17 cellular contexts compared by ENCODE assay signal in the genomic region with DNA sequence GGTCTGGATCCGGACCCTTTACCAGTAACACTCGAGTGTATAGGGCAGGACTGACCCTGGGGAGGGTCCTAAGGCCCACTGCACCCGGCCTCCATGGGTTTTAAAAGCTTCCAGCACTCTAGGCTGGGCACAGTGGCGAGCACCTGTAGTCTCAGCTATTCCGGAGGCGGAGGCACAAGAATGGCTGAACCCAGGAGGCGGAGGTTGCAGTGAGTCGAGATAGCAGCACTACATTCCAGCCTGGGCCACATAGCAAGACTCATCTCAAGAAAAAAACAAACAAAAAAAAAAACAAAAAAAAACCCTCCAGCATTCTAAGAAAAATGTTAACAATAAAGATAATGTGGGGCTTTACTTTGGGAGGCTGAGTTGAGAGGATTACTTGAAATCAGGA. TPM values are rescaled to one million over a fixed set of nuclear protein-coding genes. Genes with fewer than 3 reads are reported as not detected.
DNase-seq lines count a peak whose midpoint lies in the region; ATAC-seq and TF ChIP-seq lines count a peak whose summit lies in the region.
"Had no signal": no experiment of that assay in that cellular context is flagged by ENCODE, and none has a peak within 500 bp of the region (broad histone marks: within the 10 kb centered on the region; RNA-seq: fewer than 3 reads in every experiment).

No MANE protein-coding gene starts in this region.

- H4K91ac ChIP-seq in IMR-90 (ENCODE audit: insufficient read depth, low read depth, low read length): no peak overlapping the region

- H4K8ac ChIP-seq in IMR-90 (ENCODE audit: low read depth in 2 of 2, low read length in 2 of 2): no peak overlapping the region

- intact Hi-C loops in IMR-90 (cut with micrococcal nuclease) (no loop called here), OCI-LY7 (cut with micrococcal nuclease; ENCODE audit: unreplicated experiment) (no loop called here), posterior vena cava (cut with DNase I) (no loop called here), thyroid gland (cut with DNase I) (no loop called here)

- TF ChIP-seq CTCF in IMR-90 (conservative IDR thresholded peaks at IDR 0.05; ENCODE audit: low read depth, low read length) (no peak), OCI-LY7 (conservative IDR thresholded peaks at IDR 0.05; ENCODE audit: low read length) (no peak), thyroid gland (IDR thresholded peaks at IDR 0.05) (no peak)

- H3K23ac ChIP-seq in IMR-90 (ENCODE audit: low read depth, low read length): 0 out of 2 replicates have a peak overlapping the region, but pooled peaks have one; percentile 38

- H3K9me1 ChIP-seq in IMR-90 (ENCODE audit: insufficient read depth, low read length): no peaks in the 10 kb centered on the region; the same call in 1 of the 2 replicates

- no peak overlapping the region for H4K5ac ChIP-seq in IMR-90 (ENCODE audit: low read depth, low read length)

- no peak for TF ChIP-seq POLR2A in IMR-90 (IDR thresholded peaks at IDR 0.05; ENCODE audit: low read depth, low read length)
- no peak for TF ChIP-seq POLR2A in GM18505 (IDR thresholded peaks at IDR 0.05; ENCODE audit: borderline replicate concordance, extremely low read depth, insufficient read depth, insufficient read length)
- TF ChIP-seq POLR2A in thyroid gland (IDR thresholded peaks at IDR 0.05): no peak

- H3K36me3 ChIP-seq in IMR-90 (ENCODE audit: control insufficient read depth, insufficient read depth, low read length) (no peaks in the 10 kb centered on the region), OCI-LY7 (ENCODE audit: insufficient read depth, low read length) (no peaks in the 10 kb centered on the region; the same call in 1 of the 2 replicates), thyroid gland (no peaks in the 10 kb centered on the region)
- H3K36me3 ChIP-seq: HAP-1 had no signal

- dilution Hi-C loops in IMR-90 (cut with HindIII; ENCODE audit: low sequenced_read_pairs, unreplicated experiment): no loop called here

- H3K9me2 ChIP-seq in OCI-LY7 (ENCODE audit: insufficient read depth, low read length): no peaks in the 10 kb centered on the region

- no peaks in the 10 kb centered on the region for H3K79me1 ChIP-seq in IMR-90 (ENCODE audit: low read depth in 1 of 2, low read length in 2 of 2)

- H2BK5ac ChIP-seq in IMR-90 (ENCODE audit: low read depth, low read length, poor library complexity, severe bottlenecking): no peak overlapping the region

- H3K4me1 ChIP-seq in IMR-90 (ENCODE audit: control insufficient read depth, insufficient read depth, low read length) (no peaks in the 10 kb centered on the region), OCI-LY7 (ENCODE audit: insufficient read depth, low read length, poor library complexity, severe bottlenecking) (peaks cover 15% of the 10 kb centered on the region), thyroid gland (no peaks in the 10 kb centered on the region)
- H3K4me1 ChIP-seq: HAP-1 had no signal

- no peak overlapping the region for H2BK15ac ChIP-seq in IMR-90 (ENCODE audit: low read depth, low read length)

- H3K27ac ChIP-seq in IMR-90 (ENCODE audit: insufficient read depth, low read length): no peak overlapping the region
- H3K27ac ChIP-seq in OCI-LY7 (ENCODE audit: low read depth, low read length, poor library complexity, severe bottlenecking): no peak overlapping the region
- no peak overlapping the region for H3K27ac ChIP-seq in thyroid gland
- H3K27ac ChIP-seq: C4-2B had no signal

- WGBS in IMR-90 (ENCODE audit: extremely low coverage in 2 of 2, insufficient read length in 1 of 2), 2 experiments: 86% methylated on average over 1 of the region's 8 CpGs; no CpG with 5 or more reads in 1 of the 2 experiments
- WGBS in thyroid gland, 2 donors: 91 to 92% methylated on average over 8 of the region's 8 CpGs

- no TSS peak for BruUV-seq in IMR-90 (replicated peaks; lab: Mats Ljungman, UMichigan)
- BruUV-seq in OCI-LY7 (replicated peaks; lab: Mats Ljungman, UMichigan): no TSS peak

- H3K9me3 ChIP-seq in IMR-90 (ENCODE audit: control insufficient read depth, insufficient read depth, low read length): peaks cover 6% of the 10 kb centered on the region
- H3K9me3 ChIP-seq in OCI-LY7 (ENCODE audit: low read length): peaks cover 18% of the 10 kb centered on the region; the same call in 1 of the 2 replicates
- no peaks in the 10 kb centered on the region for H3K9me3 ChIP-seq in thyroid gland

- no peak for TF ChIP-seq RAD21 in IMR-90 (IDR thresholded peaks at IDR 0.05; ENCODE audit: low read length)

- no peak for DNase-seq in IMR-90
- DNase-seq in OCI-LY7 (ENCODE audit: low spot score): no peak
- DNase-seq in posterior vena cava (ENCODE audit: low spot score): peak; percentile 54
- DNase-seq in middle frontal gyrus (ENCODE audit: extremely low spot score, low spot score): no peak
- DNase-seq in thyroid gland: no peak
- DNase-seq: CD4-positive, alpha-beta T cell; CD8-positive, alpha-beta memory T cell; DMS 273 treated with DMSO at 0.1 percent for 48 hours; DMS79; EL; GDM1; GOT3; HFFc6 had no signal

- H3K4me3 ChIP-seq in IMR-90 (ENCODE audit: insufficient read depth, low read depth, low read length) (no peak overlapping the region), OCI-LY7 (ENCODE audit: low read depth, low read length, poor library complexity, severe bottlenecking) (no peak overlapping the region), thyroid gland (replicated peaks in 1 of 3) (no peak overlapping the region)
- H3K4me3 ChIP-seq: GM12878, HAP-1 had no signal

- peak overlapping the region; percentile 69 for H3K14ac ChIP-seq in IMR-90 (replicated peaks; ENCODE audit: low read depth, low read length)

- in situ Hi-C loops in IMR-90 (cut with MboI; ENCODE audit: low sequenced_read_pairs): no loop called here

- H2AK5ac ChIP-seq in IMR-90 (ENCODE audit: low read depth, low read length): peak overlapping the region; percentile 50; the same call in 1 of the 2 replicates

- H4K20me1 ChIP-seq in IMR-90 (ENCODE audit: insufficient read depth, low read length) (no peaks in the 10 kb centered on the region), OCI-LY7 (ENCODE audit: insufficient read depth, low read length) (no peaks in the 10 kb centered on the region)

- H2BK120ac ChIP-seq in IMR-90 (ENCODE audit: low read depth, low read length): no peak overlapping the region

- H3K4me2 ChIP-seq in IMR-90 (ENCODE audit: low read depth, low read length) (no peak overlapping the region), OCI-LY7 (ENCODE audit: low read length) (no peak overlapping the region)

- H2BK20ac ChIP-seq in IMR-90 (ENCODE audit: low read depth, low read length): no peak overlapping the region

- no peak overlapping the region for H3K56ac ChIP-seq in IMR-90 (ENCODE audit: extremely low read depth, insufficient read depth, low read length)

- CTCF ChIA-PET in IMR-90 (lab: Yijun Ruan, JAX): interaction anchor here (0.6 kb wide), 1 partner anchor 55 kb away, joined by 7 read pairs; no protein-coding TSS in a partner anchor
- CTCF ChIA-PET in OCI-LY7 (lab: Charles Lee; ENCODE audit: unreplicated experiment): interaction anchor here (0.6 kb wide), 1 partner anchor 98 kb away, joined by 3 read pairs; no protein-coding TSS in a partner anchor

- peak overlapping the region; percentile 37 for H2AK9ac ChIP-seq in IMR-90 (replicated peaks; ENCODE audit: low read depth, low read length, poor library complexity)

- no peak overlapping the region for H3K9ac ChIP-seq in IMR-90 (ENCODE audit: low read depth, low read length)

- H2AFZ ChIP-seq in IMR-90 (replicated peaks; ENCODE audit: low read length, poor library complexity) (no peak overlapping the region), OCI-LY7 (ENCODE audit: low read length) (peak overlapping the region; percentile 48; the same call in 1 of the 2 replicates)

- ATAC-seq in IMR-90 (ENCODE audit: low read depth) (no peak), GM18505 (IDR thresholded peaks at IDR 0.05; ENCODE audit: unreplicated experiment) (no peak)
- ATAC-seq: GM12878 had no signal

- POLR2A ChIA-PET in IMR-90 (lab: Charles Lee; ENCODE audit: unreplicated experiment) (no interaction called here), OCI-LY7 (lab: Charles Lee) (interaction anchor here (0.7 kb wide), 1 partner anchor 34 kb away, joined by 5 read pairs; no protein-coding TSS in a partner anchor)

- H3K27me3 ChIP-seq in IMR-90 (ENCODE audit: control insufficient read depth, insufficient read depth, low read length) (no peaks in the 10 kb centered on the region), thyroid gland (no peaks in the 10 kb centered on the region)

- no peak overlapping the region for H3K18ac ChIP-seq in IMR-90 (ENCODE audit: low read depth, low read length)

- peak overlapping the region; percentile 56; the same call in 1 of the 2 replicates for H3K4ac ChIP-seq in IMR-90 (ENCODE audit: low read depth, low read length)

- no peaks in the 10 kb centered on the region for H3K79me2 ChIP-seq in OCI-LY7 (ENCODE audit: insufficient read depth, low read depth, low read length)

TF ChIP-seq in IMR-90, 13 proteins besides CTCF, POLR2A, EP300 and RAD21 (continues in another document):
- TF ChIP-seq RFX5 (IDR thresholded peaks at IDR 0.05; ENCODE audit: low read depth, low read length) (no peak), MAFK (IDR thresholded peaks at IDR 0.05; ENCODE audit: low read depth, low read length) (no peak), MAZ (IDR thresholded peaks at IDR 0.05; ENCODE audit: borderline replicate concordance, low read depth, low read length) (no peak), CEBPB (IDR thresholded peaks at IDR 0.05; ENCODE audit: low read depth, low read length) (no peak), NFE2L2 (IDR thresholded peaks at IDR 0.05; ENCODE audit: low read depth, low read length) (no peak), BHLHE40 (IDR thresholded peaks at IDR 0.05; ENCODE audit: low read depth, low read length) (no peak), FOS (IDR thresholded peaks at IDR 0.05; ENCODE audit: low read depth, low read length) (no peak), RCOR1 (IDR thresholded peaks at IDR 0.05; ENCODE audit: insufficient replicate concordance, low read length) (no peak)
- TF ChIP-seq, protein P1, sequence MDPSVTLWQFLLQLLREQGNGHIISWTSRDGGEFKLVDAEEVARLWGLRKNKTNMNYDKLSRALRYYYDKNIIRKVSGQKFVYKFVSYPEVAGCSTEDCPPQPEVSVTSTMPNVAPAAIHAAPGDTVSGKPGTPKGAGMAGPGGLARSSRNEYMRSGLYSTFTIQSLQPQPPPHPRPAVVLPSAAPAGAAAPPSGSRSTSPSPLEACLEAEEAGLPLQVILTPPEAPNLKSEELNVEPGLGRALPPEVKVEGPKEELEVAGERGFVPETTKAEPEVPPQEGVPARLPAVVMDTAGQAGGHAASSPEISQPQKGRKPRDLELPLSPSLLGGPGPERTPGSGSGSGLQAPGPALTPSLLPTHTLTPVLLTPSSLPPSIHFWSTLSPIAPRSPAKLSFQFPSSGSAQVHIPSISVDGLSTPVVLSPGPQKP (IDR thresholded peaks at IDR 0.05; ENCODE audit: borderline replicate concordance, low read depth, low read length): no peak

RNA-seq across cellular contexts. Expression of a gene that starts 25.3 kb away (rescaled TPM):
- total RNA-seq in IMR-90 (2012; rRNA removed) (10.8 and 15.6 TPM in 2 replicates), OCI-LY7 (2022) (90.7 and 101 TPM in 2 replicates), posterior vena cava (10 to 100 TPM; 39.6 to 64.4 TPM), thyroid gland (10 to 100 TPM; 22.1 to 30.2 (median 24.6) TPM)
- polyA plus RNA-seq in IMR-90 (2012; rRNA removed): 7.3 and 9.5 TPM in 2 replicates
- polyA plus RNA-seq in IMR-90 (2012; cell fraction: cytosol; rRNA removed): 1.3 and 1.7 TPM in 2 replicates
- polyA plus RNA-seq in IMR-90 (2012; cell fraction: nucleus; rRNA removed; ENCODE audit: low replicate concordance): 4.9 and 39.2 TPM in 2 replicates
- total RNA-seq in OCI-LY7 (2014; rRNA removed; shearing (Covaris generic)): 36.6 and 50.8 TPM in 2 replicates
